In genomic region chr11:130315354-130315970, GRCh38 we compare ENCODE assay signal across 8 cellular contexts. TPM values are rescaled to one million over a fixed set of nuclear protein-coding genes. Genes with fewer than 3 reads are reported as not detected.
A peak's percentile ranks its signal among the peaks of the same experiment; 100 is the strongest.
DNase-seq lines count a peak whose midpoint lies in the region; ATAC-seq, FAIRE-seq and TF ChIP-seq lines count a peak whose summit lies in the region.

No MANE protein-coding gene starts in this region.

- DNase-seq in GM12892 (ENCODE audit: insufficient read length) (peak; percentile 52), T follicular helper cell (ENCODE audit: low read depth) (peak; percentile 33), astrocyte of the cerebellum (ENCODE audit: low read depth) (no peak), keratinocyte (ENCODE audit: low read depth, low spot score) (no peak), glomerular visceral epithelial cell (ENCODE audit: extremely low spot score) (no peak)
- DNase-seq in stimulated activated CD4-positive, alpha-beta T cell treated with anti-CD3 and anti-CD28 coated beads, Interleukin-2, amount 100 ng/mL, for 4 hours (ENCODE audit: low read depth), result peak; percentile 16

- no peaks in the 10 kb centered on the region for H3K36me3 ChIP-seq in keratinocyte (ENCODE audit: control insufficient read depth in 2 of 2, extremely low read depth in 1 of 2, insufficient read depth in 2 of 2, low read length in 2 of 2)

- H3K27me3 ChIP-seq in keratinocyte (ENCODE audit: control insufficient read depth, extremely low read depth, insufficient read depth, low read length), result no peaks in the 10 kb centered on the region

- H3K9me1 ChIP-seq in keratinocyte (ENCODE audit: control insufficient read depth, extremely low read depth, insufficient read depth, low read length), result no peaks in the 10 kb centered on the region

- ATAC-seq in HG02870 (IDR thresholded peaks at IDR 0.05; ENCODE audit: unreplicated experiment) (peak; percentile 42), HG03139 (IDR thresholded peaks at IDR 0.05; ENCODE audit: unreplicated experiment) (no peak)

- FAIRE-seq in GM12892 (lab: Jason Lieb, UNC), result no peak
- no peak for FAIRE-seq in keratinocyte (lab: Jason Lieb, UNC)

- no peak for TF ChIP-seq POLR2A in GM12892 (IDR thresholded peaks at IDR 0.05; ENCODE audit: low read depth, low read length)

- H3K4me3 ChIP-seq in astrocyte of the cerebellum (ENCODE audit: low read depth, low read length), result peak overlapping the region; percentile 36
- H3K4me3 ChIP-seq in keratinocyte (ENCODE audit: control insufficient read depth in 2 of 3, extremely low read depth in 1 of 3, insufficient read depth in 2 of 3, low read depth in 1 of 3, low read length in 3 of 3), result peak overlapping the region; percentile 68 to 77 (median 68)

- peaks cover 23% of the 10 kb centered on the region for H3K4me1 ChIP-seq in keratinocyte (ENCODE audit: control insufficient read depth, extremely low read depth, insufficient read depth, low read length)

- TF ChIP-seq CTCF in astrocyte of the cerebellum (IDR thresholded peaks at IDR 0.05; ENCODE audit: low read depth, low read length, missing control alignments), result no peak
- peak; percentile 6 to 17 (median 9) for TF ChIP-seq CTCF in keratinocyte (optimal IDR thresholded peaks at IDR 0.05 in 1 of 3, IDR thresholded peaks at IDR 0.05 in 1 of 3, conservative IDR thresholded peaks at IDR 0.05 in 1 of 3; ENCODE audit: extremely low read depth in 1 of 3, insufficient read depth in 2 of 3, low read length in 3 of 3)

- H3K9me3 ChIP-seq in keratinocyte (ENCODE audit: control insufficient read depth, low read depth, low read length), result peaks cover under 1% of the 10 kb centered on the region

- H2AFZ ChIP-seq in keratinocyte (ENCODE audit: control insufficient read depth, low read length), result peak overlapping the region; percentile 99

- in situ Hi-C loops in astrocyte of the cerebellum (cut with HindIII; ENCODE audit: low sequenced_read_pairs), result no loop called here

- peak overlapping the region; percentile 96 for H3K4me2 ChIP-seq in keratinocyte (ENCODE audit: control insufficient read depth, extremely low read depth, insufficient read depth, low read depth, low read length)

- peaks cover 24% of the 10 kb centered on the region for H3K79me2 ChIP-seq in keratinocyte (ENCODE audit: control insufficient read depth, insufficient read depth, low read length)

- dilution Hi-C loops in keratinocyte (cut with MboI; ENCODE audit: extremely low pct_ligation_motif_present, low sequenced_read_pairs), result no loop called here

- H4K20me1 ChIP-seq in keratinocyte (ENCODE audit: control insufficient read depth, extremely low read depth, insufficient read depth, low read length), result no peaks in the 10 kb centered on the region

- H3K9ac ChIP-seq in keratinocyte (ENCODE audit: control insufficient read depth, extremely low read depth, insufficient read depth, low read length), result peak overlapping the region; percentile 75

- peak overlapping the region; percentile 81 for H3K27ac ChIP-seq in keratinocyte (ENCODE audit: control insufficient read depth, insufficient read depth, low read length)

RNA-seq across cellular contexts. Expression of gene ZBTB44, which starts 0.7 kb away (rescaled TPM):
- 13.2 TPM for polyA plus RNA-seq in GM12892 (2012; ENCODE audit: missing spikeins)
- polyA plus RNA-seq in keratinocyte, result 12.7 to 16.8 TPM (median 15.7 TPM) in 3 replicates
- 10.0 TPM for polyA plus RNA-seq in keratinocyte (2011; ENCODE audit: low read depth)
- polyA plus RNA-seq in keratinocyte (2011; cell fraction: cytosol; rRNA removed), result 8.0 and 15.8 TPM in 2 replicates
- polyA plus RNA-seq in keratinocyte (2011; cell fraction: nucleus; rRNA removed), result 25.0 and 27.3 TPM in 2 replicates
- polyA plus RNA-seq in keratinocyte (2012; ENCODE audit: low replicate concordance), result 8.2 and 12.2 TPM in 2 replicates
- polyA minus RNA-seq in keratinocyte, result 19.1 to 51.0 TPM (median 40.5 TPM) in 3 replicates
- polyA minus RNA-seq in keratinocyte (2011; cell fraction: cytosol; rRNA and poly(A)+ RNA removed), result 22.1 TPM
- polyA minus RNA-seq in keratinocyte (2011; cell fraction: nucleus; rRNA and poly(A)+ RNA removed), result 28.0 and 48.9 TPM in 2 replicates

Comparison
In these comparisons a context has a peak if more than half of its experiments do, and no peak if none do; other contexts are left out.
1. DNase-seq: peak in GM12892 (single experiment), T follicular helper cell (single experiment) and stimulated activated CD4-positive, alpha-beta T cell treated with anti-CD3 and anti-CD28 coated beads, Interleukin-2, amount 100 ng/mL, for 4 hours (single experiment); none in astrocyte of the cerebellum (single experiment), keratinocyte (single experiment) and glomerular visceral epithelial cell (single experiment).